Comparison of ENCODE assay signal across 21 cellular contexts in genomic region chr4:119666653-119667091, GRCh38. TPM values are rescaled to one million over a fixed set of nuclear protein-coding genes. Genes with fewer than 3 reads are reported as not detected.
DNase-seq lines count a peak whose midpoint lies in the region; ATAC-seq, FAIRE-seq and TF ChIP-seq lines count a peak whose summit lies in the region.
"Had no signal": no experiment of that assay in that cellular context is flagged by ENCODE, and none has a peak within 500 bp of the region (broad histone marks: within the 10 kb centered on the region; RNA-seq: fewer than 3 reads in every experiment).

No MANE protein-coding gene starts in this region.

- CTCF ChIA-PET in HEK293 (lab: Yijun Ruan, JAX) (interaction anchor here (1.2 to 1.7 kb wide), 2 partner anchors 13 to 64 kb away, joined by 3 to 4 read pairs; no protein-coding TSS in a partner anchor), K562 (lab: Yijun Ruan, JAX; ENCODE audit: low intra/inter-chr PET ratio) (no interaction called here), PC-3 (lab: Charles Lee) (no interaction called here)

- TF ChIP-seq RAD21 in K562 (CRISPR knock-in tag; conservative IDR thresholded peaks at IDR 0.05 in 1 of 2, IDR thresholded peaks at IDR 0.05 in 1 of 2) = no peak

- in situ Hi-C loops in K562 (cut with MboI) = no loop called here

- H3K9ac ChIP-seq in K562 (ENCODE audit: insufficient read depth in 1 of 2, low read depth in 2 of 2, low read length in 2 of 2) (no peak overlapping the region), PC-3 (ENCODE audit: low read length) (no peak overlapping the region)

- H3K9me3 ChIP-seq in HEK293 (ENCODE audit: control insufficient read depth, insufficient read depth, low read depth, low read length) = no peaks in the 10 kb centered on the region
- no peaks in the 10 kb centered on the region for H3K9me3 ChIP-seq in K562 (replicated peaks; ENCODE audit: control insufficient read depth, insufficient read depth, low read depth, low read length)
- peaks cover 4% of the 10 kb centered on the region for H3K9me3 ChIP-seq in mesodermal cell (ENCODE audit: control insufficient read depth, low read length)
- no peaks in the 10 kb centered on the region for H3K9me3 ChIP-seq in PC-3 (ENCODE audit: low read length)
- H3K9me3 ChIP-seq in heart left ventricle = no peaks in the 10 kb centered on the region

- DNase-seq in COLO829 (ENCODE audit: low spot score) (peak; percentile 69), K562 (ENCODE audit: extremely low read depth in 1 of 4, low spot score in 3 of 4) (peak in 1 of 4 experiments; percentile 11), PC-3 (no peak), NCI-H510A treated with DMSO at 0.1 percent for 48 hours (lab: John Stamatoyannopoulos, UW) (no peak), heart left ventricle (no peak), HK-2 (ENCODE audit: unreplicated experiment) (no peak)
- DNase-seq: activated B cell treated with CpG ODN at 0.5 μM for 24 hours; activated CD8-positive, alpha-beta T cell treated with anti-CD3 and anti-CD28 coated beads for 36 hours; activated naive CD4-positive, alpha-beta T cell treated with anti-CD3 and anti-CD28 coated beads, Interleukin-2, amount 50 U/mL, for 16 hours; activated T-cell treated with anti-CD3 and anti-CD28 coated beads, Interleukin-2, amount 50 U/mL, for 24 hours; DMS79; endodermal cell; natural killer cell; NCI-H187; NCI-H446 treated with DMSO at 0.1 percent for 48 hours; SIG-M5; stimulated activated CD4-positive, alpha-beta T cell treated with anti-CD3 and anti-CD28 coated beads, Interleukin-12 subunit alpha, Interleukin-12 subunit beta, amount 100 ng/mL, for 4 hours; T-helper 17 cell had no signal

- no peak overlapping the region for H3K4me2 ChIP-seq in K562 (ENCODE audit: insufficient read depth, low read length)
- no peak overlapping the region for H3K4me2 ChIP-seq in PC-3 (ENCODE audit: low read length)

- H2AFZ ChIP-seq in K562 (ENCODE audit: low read depth, low read length) (no peak overlapping the region), PC-3 (ENCODE audit: low read length) (no peak overlapping the region)

- 0% methylated on average over 1 of the region's 1 CpG for WGBS in K562 (ENCODE audit: insufficient coverage, low coverage, missing lambda C conversion rate)
- WGBS in mesodermal cell (ENCODE audit: insufficient coverage in 2 of 2), 2 experiments = no CpG with 5 or more reads among the region's 1 CpG
- WGBS in heart left ventricle, 4 donors = 24 to 45% (median 37%) methylated on average over 1 of the region's 1 CpG

- POLR2A ChIA-PET in HEK293 (lab: Yijun Ruan, JAX) (no interaction called here), K562 (lab: Yijun Ruan, JAX) (no interaction called here), PC-3 (lab: Charles Lee; ENCODE audit: unreplicated experiment) (no interaction called here)

- H3K9me1 ChIP-seq in K562 (ENCODE audit: control insufficient read depth, insufficient read depth, low read length) = no peaks in the 10 kb centered on the region

- BruUV-seq in K562 (replicated peaks; lab: Mats Ljungman, UMichigan) (no TSS peak), PC-3 (replicated peaks; lab: Mats Ljungman, UMichigan) (no TSS peak)

- H3K4me3 ChIP-seq in HEK293 (ENCODE audit: low read depth, low read length) (no peak overlapping the region), K562 (no peak overlapping the region), mesodermal cell (ENCODE audit: extremely low read depth, insufficient read depth, low read length, poor library complexity, severe bottlenecking) (no peak overlapping the region), PC-3 (ENCODE audit: low read length) (no peak overlapping the region), heart left ventricle (no peak overlapping the region)

- H3K36me3 ChIP-seq in HEK293 (ENCODE audit: control insufficient read depth in 2 of 2, insufficient read depth in 1 of 2, low read length in 2 of 2) (no peaks in the 10 kb centered on the region), K562 (ENCODE audit: control insufficient read depth, insufficient read depth, low read length) (no peaks in the 10 kb centered on the region), mesodermal cell (ENCODE audit: control insufficient read depth, insufficient read depth, low read length) (no peaks in the 10 kb centered on the region), PC-3 (ENCODE audit: low read depth, low read length) (no peaks in the 10 kb centered on the region), heart left ventricle (no peaks in the 10 kb centered on the region)

- H3K27ac ChIP-seq in HEK293 (ENCODE audit: extremely low read depth, low read depth, low read length) (no peak overlapping the region), K562 (ENCODE audit: extremely low read depth, low read depth, low read length) (no peak overlapping the region), mesodermal cell (ENCODE audit: low read depth, low read length, severe bottlenecking) (peak overlapping the region; percentile 33), PC-3 (ENCODE audit: low read length) (no peak overlapping the region), heart left ventricle (peak overlapping the region in 1 of 12 donors; percentile 51)

- TF ChIP-seq EP300 in K562 (IDR thresholded peaks at IDR 0.05; ENCODE audit: low read length) = no peak

- H3F3A ChIP-seq in PC-3 (ENCODE audit: low read length, unreplicated experiment) = no peaks in the 10 kb centered on the region

- no peak for TF ChIP-seq POLR2A in K562 (conservative IDR thresholded peaks at IDR 0.05)
- no peak for TF ChIP-seq POLR2A in heart left ventricle (IDR thresholded peaks at IDR 0.05)

- H3K4me1 ChIP-seq in HEK293 (ENCODE audit: control insufficient read depth, insufficient read depth, low read length) (no peaks in the 10 kb centered on the region), K562 (replicated peaks in 1 of 2; ENCODE audit: control insufficient read depth in 2 of 2, insufficient read depth in 2 of 2, low read length in 2 of 2) (no peaks in the 10 kb centered on the region), mesodermal cell (ENCODE audit: control insufficient read depth, insufficient read depth, low read length, poor library complexity, severe bottlenecking) (peaks cover 20% of the 10 kb centered on the region), PC-3 (ENCODE audit: insufficient read depth, low read length) (no peaks in the 10 kb centered on the region), heart left ventricle (peaks cover 0 to 7% (median 0%) of the 10 kb centered on the region in 12 donors)

- H3K9me2 ChIP-seq in PC-3 (replicated peaks; ENCODE audit: low read length) = no peaks in the 10 kb centered on the region

- FAIRE-seq in K562 (lab: Jason Lieb, UNC) = no peak
- FAIRE-seq: keratinocyte had no signal

- TF ChIP-seq CTCF in HEK293 (tag by site-specific recombination; IDR thresholded peaks at IDR 0.05) (no peak), K562 (IDR thresholded peaks at IDR 0.05 in 2 of 3, conservative IDR thresholded peaks at IDR 0.05 in 1 of 3; ENCODE audit: insufficient read depth in 2 of 3, low read depth in 1 of 3, low read length in 3 of 3) (no peak), PC-3 (conservative IDR thresholded peaks at IDR 0.05; ENCODE audit: low read depth, low read length) (no peak), heart left ventricle (IDR thresholded peaks at IDR 0.05) (no peak)

- no peaks in the 10 kb centered on the region for H3K27me3 ChIP-seq in K562 (ENCODE audit: control insufficient read depth in 2 of 2, insufficient read depth in 2 of 2, low read length in 2 of 2)
- H3K27me3 ChIP-seq in PC-3 (ENCODE audit: low read length) = no peaks in the 10 kb centered on the region
- H3K27me3 ChIP-seq in heart left ventricle = no peaks in the 10 kb centered on the region

- H4K20me1 ChIP-seq in K562 (replicated peaks; ENCODE audit: control insufficient read depth, insufficient read depth, low read length) (no peaks in the 10 kb centered on the region), PC-3 (ENCODE audit: low read length) (no peaks in the 10 kb centered on the region)

- ATAC-seq in K562 (no peak), PC-3 (no peak), heart left ventricle (no peak)
- ATAC-seq: activated CD8-positive, alpha-beta T cell treated with anti-CD3 and anti-CD28 coated beads for 36 hours; natural killer cell; T-helper 17 cell had no signal

- intact Hi-C loops in K562 (cut with micrococcal nuclease) = no loop called here
- intact Hi-C loops in PC-3 (cut with micrococcal nuclease) = no loop called here
- intact Hi-C loops in heart left ventricle (cut with DNase I) = no loop called here

- H3K79me2 ChIP-seq in K562 (ENCODE audit: control insufficient read depth, insufficient read depth, low read length) (no peaks in the 10 kb centered on the region), PC-3 (ENCODE audit: low read length) (no peaks in the 10 kb centered on the region)

TF ChIP-seq in HEK293, 187 proteins besides CTCF, POLR2A, EP300 and RAD21 (continues in another document):
- TF ChIP-seq ZNF747 (tag by site-specific recombination; IDR thresholded peaks at IDR 0.05) = no peak
- no peak for TF ChIP-seq GLI2 (tag by site-specific recombination; IDR thresholded peaks at IDR 0.05; ENCODE audit: borderline replicate concordance, low read depth)

TF ChIP-seq in K562, 482 proteins besides CTCF, POLR2A, EP300 and RAD21 (continues in another document):
- TF ChIP-seq HNRNPUL1 (IDR thresholded peaks at IDR 0.05; ENCODE audit: low read length) = no peak

RNA-seq across cellular contexts. Expression of gene PDE5A, which starts 38.1 kb away (rescaled TPM):
- 2.1 and 2.5 TPM in 2 replicates for total RNA-seq in K562 (2011; cell fraction: chromatin; rRNA removed; ENCODE audit: low replicate concordance)
- 0.33 and 2.1 TPM in 2 replicates for total RNA-seq in K562 (2011; cell fraction: nucleolus; rRNA removed)
- total RNA-seq in K562 (2011; cell fraction: nucleoplasm; rRNA removed) = 0.53 and 1.3 TPM in 2 replicates
- total RNA-seq in K562 (2014; rRNA removed) (0.41 TPM in 2 replicates), K562 (2014; rRNA removed; fragmentation: Illumina TruSeq; extraction: Trizol) (0.25 and 0.32 TPM in 2 replicates), K562 (2015; rRNA removed; fragmentation: Illumina TruSeq; extraction: Trizol) (0.08 and 0.11 TPM in 2 replicates), K562 (2021) (0.29 and 0.49 TPM in 2 replicates), PC-3 (2014; rRNA removed) (8.1 and 11.5 TPM in 2 replicates), heart left ventricle (10 to 100 TPM in 5 of 9 donors, 1 to 10 TPM in 4; 3.8 to 20.6 (median 10.0) TPM)
- polyA plus RNA-seq in K562 (2011; rRNA removed) (0.36 and 0.45 TPM in 2 replicates), K562 (2014; fragmentation: Illumina TruSeq; extraction: Trizol) (0.07 and 0.51 TPM in 2 replicates), K562 (2014; fragmentation: Nextera tagmentation; extraction: Ambion mirVana) (1 to 10 TPM; 1.5 to 1.9 TPM), K562 (2014; rRNA removed) (0.08 and 0.47 TPM in 2 replicates), heart left ventricle (1 to 10 TPM; 1.6 to 2.2 TPM)
- polyA plus RNA-seq in K562 (2011; cell fraction: cytosol; rRNA removed) = 0.06 and 0.21 TPM in 2 replicates
- 0.28 and 0.94 TPM in 2 replicates for polyA plus RNA-seq in K562 (2011; cell fraction: nucleus; rRNA removed)
- polyA plus RNA-seq in K562 (2012) = 1.1 and 2.9 TPM in 2 replicates
- 0.45 and 1.3 TPM in 2 replicates for polyA minus RNA-seq in K562 (2011; rRNA and poly(A)+ RNA removed)
- 0.76 TPM in 1 of 2 replicates, not detected in the other for polyA minus RNA-seq in K562 (2011; cell fraction: cytosol; rRNA and poly(A)+ RNA removed)
- polyA minus RNA-seq in K562 (2011; cell fraction: nucleus; rRNA and poly(A)+ RNA removed) = 0.44 and 0.94 TPM in 2 replicates
- polyA plus RNA-seq in mesodermal cell (2013, experiment 1 of 2) = 19.9 TPM
- 18.2 TPM for polyA plus RNA-seq in mesodermal cell (2013, experiment 2 of 2)
